ENCODE assay signal across 9 cellular contexts in genomic region chr7:19117081-19117869, GRCh38. TPM values are rescaled to one million over a fixed set of nuclear protein-coding genes. Genes with fewer than 3 reads are reported as not detected.
DNase-seq lines count a peak whose midpoint lies in the region; ATAC-seq and TF ChIP-seq lines count a peak whose summit lies in the region.
"Had no signal": no experiment of that assay in that cellular context is flagged by ENCODE, and none has a peak within 500 bp of the region (broad histone marks: within the 10 kb centered on the region; RNA-seq: fewer than 3 reads in every experiment).

Gene TWIST1, minus strand, starts transcription at chr7:19117636. Its CDS starts 315 bp downstream, at chr7:19117321.

- 0 out of 2 replicates have a peak, but pooled peaks cover 4% of the 10 kb centered on the region for H3K36me3 ChIP-seq in RWPE2 (ENCODE audit: low read depth)
- no peaks in the 10 kb centered on the region for H3K36me3 ChIP-seq in effector memory CD4-positive, alpha-beta T cell (ENCODE audit: control insufficient read depth, insufficient read depth, low read length)

- peak within 1 kb of the TSS; percentile 33 to 95 (median 92) for H3K27ac Mint-ChIP-seq in nephron

- peak within 1 kb of the TSS; percentile 11 for H3K27ac ChIP-seq in RWPE2 (ENCODE audit: poor library complexity, severe bottlenecking)
- H3K27ac ChIP-seq in effector memory CD4-positive, alpha-beta T cell (ENCODE audit: insufficient read depth, low read length, poor library complexity, severe bottlenecking), result no peak within 1 kb of the TSS

- no peaks in the 10 kb centered on the region for H3K9me3 Mint-ChIP-seq in nephron

- peaks cover 33% of the 10 kb centered on the region for H3K4me1 Mint-ChIP-seq in nephron

- ATAC-seq in RWPE2 (ENCODE audit: low read depth), result peak; percentile 67

- no peak for TF ChIP-seq CTCF in RWPE2 (IDR thresholded peaks at IDR 0.05; ENCODE audit: poor library complexity, severe bottlenecking)
- no peak for TF ChIP-seq CTCF in epithelial cell of proximal tubule (conservative IDR thresholded peaks at IDR 0.05; ENCODE audit: low read depth, low read length)
- no peak for TF ChIP-seq CTCF in nephron (IDR thresholded peaks at IDR 0.05; ENCODE audit: unreplicated experiment in 3 of 3)

- H3K9me3 ChIP-seq in RWPE2 (ENCODE audit: severe bottlenecking), result no peaks in the 10 kb centered on the region
- H3K9me3 ChIP-seq in effector memory CD4-positive, alpha-beta T cell (ENCODE audit: control insufficient read depth, low read length), result no peaks in the 10 kb centered on the region

- peak within 1 kb of the TSS; percentile 89 to 98 (median 95) for H3K4me3 Mint-ChIP-seq in nephron

- H3K4me3 ChIP-seq in RWPE2 (ENCODE audit: severe bottlenecking) (peak within 1 kb of the TSS; percentile 56), epithelial cell of proximal tubule (ENCODE audit: low read depth, low read length) (peak within 1 kb of the TSS; percentile 40)
- H3K4me3 ChIP-seq in effector memory CD4-positive, alpha-beta T cell (ENCODE audit: insufficient read depth, low read depth, low read length, poor library complexity, severe bottlenecking), result no peak within 1 kb of the TSS

- H3K4me1 ChIP-seq in RWPE2 (ENCODE audit: insufficient read depth, poor library complexity, severe bottlenecking), result peaks cover 14% of the 10 kb centered on the region
- H3K4me1 ChIP-seq in effector memory CD4-positive, alpha-beta T cell (ENCODE audit: control insufficient read depth, insufficient read depth, low read length, poor library complexity, severe bottlenecking), result no peaks in the 10 kb centered on the region

- H3K36me3 Mint-ChIP-seq in nephron (ENCODE audit: low read depth), result peaks cover 10% of the 10 kb centered on the region

- DNase-seq in COLO829 (ENCODE audit: low spot score), result peak; percentile 28
- peak; percentile 92 for DNase-seq in H4 (ENCODE audit: low spot score)
- no peak for DNase-seq in RWPE2 (ENCODE audit: low spot score)
- no peak for DNase-seq in epithelial cell of proximal tubule (ENCODE audit: low read depth)
- no peak for DNase-seq in effector memory CD4-positive, alpha-beta T cell
- no peak for DNase-seq in NCI-H1436 (lab: John Stamatoyannopoulos, UW)
- no peak for DNase-seq in activated CD4-positive, alpha-beta T cell treated with anti-CD3 and anti-CD28 coated beads for 48 hours

- peaks cover 81% of the 10 kb centered on the region for H3K27me3 ChIP-seq in RWPE2 (ENCODE audit: insufficient read depth, poor library complexity, severe bottlenecking)
- peaks cover 18% of the 10 kb centered on the region for H3K27me3 ChIP-seq in effector memory CD4-positive, alpha-beta T cell (replicated peaks; ENCODE audit: control insufficient read depth, insufficient read depth, low read length, poor library complexity, severe bottlenecking)

- peaks cover 82% of the 10 kb centered on the region for H3K27me3 Mint-ChIP-seq in nephron (ENCODE audit: low read depth)

RNA-seq across cellular contexts. Expression of gene TWIST1, which starts in this region (rescaled TPM):
- 29.1 and 40.1 TPM in 2 replicates for total RNA-seq in H4 (2014; rRNA removed; shearing (Covaris generic))
- total RNA-seq in epithelial cell of proximal tubule, result 0.22 TPM in 1 of 2 replicates, not detected in the other
- total RNA-seq: renal cortical epithelial cell had no signal

Comparison
In these comparisons a context has a peak if more than half of its experiments do, and no peak if none do; other contexts are left out.
1. RNA of gene TWIST1 (total RNA-seq): 29.1 to 40.1 TPM in H4; 0.22 TPM in epithelial cell of proximal tubule; every median in the first group is over 10 times any median in the second.
2. DNase-seq: peak in COLO829 (single experiment) and H4 (single experiment); none in RWPE2 (single experiment), epithelial cell of proximal tubule (single experiment), effector memory CD4-positive, alpha-beta T cell (0 of 3), NCI-H1436 (single experiment) and activated CD4-positive, alpha-beta T cell treated with anti-CD3 and anti-CD28 coated beads for 48 hours (single experiment).